In the genomic region with DNA sequence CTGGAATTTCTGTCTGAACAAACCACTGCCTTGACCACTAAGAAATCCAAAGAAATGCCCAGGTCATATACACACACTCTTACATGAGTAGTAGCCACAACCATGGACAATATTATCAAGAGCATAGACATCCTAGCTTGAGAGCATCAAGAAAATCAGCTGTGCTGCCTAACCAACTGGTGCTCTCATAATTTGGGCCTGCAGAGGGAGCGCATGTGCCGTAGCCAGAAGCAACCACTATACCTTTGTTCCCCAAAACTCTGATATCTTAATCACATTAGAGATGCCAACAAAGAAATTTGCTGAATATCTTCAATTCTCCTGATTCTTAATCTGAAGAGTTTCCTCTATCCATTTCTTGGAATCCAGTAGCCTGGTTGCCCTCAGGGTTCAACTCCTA, we compare ENCODE assay signal across 8 cellular contexts.
DNase-seq lines count a peak whose midpoint lies in the region; TF ChIP-seq lines count a peak whose summit lies in the region.

No MANE protein-coding gene starts in this region.

- H3K27ac Mint-ChIP-seq in chondrocyte (ENCODE audit: unreplicated experiment), result no peak overlapping the region

- H3K9me3 ChIP-seq in spleen (no peaks in the 10 kb centered on the region), ascending aorta (no peaks in the 10 kb centered on the region)

- H3K9me3 Mint-ChIP-seq in chondrocyte (ENCODE audit: low read depth), result no peaks in the 10 kb centered on the region

- intact Hi-C loops in spleen (cut with DNase I; ENCODE audit: low total_unique reads), result no loop called here
- intact Hi-C loops in ascending aorta (cut with DNase I), result no loop called here

- H3K36me3 ChIP-seq in spleen (no peaks in the 10 kb centered on the region), ascending aorta (no peaks in the 10 kb centered on the region)

- no peak overlapping the region for H3K27ac ChIP-seq in C4-2B
- H3K27ac ChIP-seq in spleen, result no peak overlapping the region
- no peak overlapping the region for H3K27ac ChIP-seq in ascending aorta

- peaks cover 6% of the 10 kb centered on the region for H3K4me1 Mint-ChIP-seq in chondrocyte (ENCODE audit: low read depth)

- no peak overlapping the region for H3K4me3 Mint-ChIP-seq in chondrocyte (ENCODE audit: unreplicated experiment)

- TF ChIP-seq CTCF in C4-2B (conservative IDR thresholded peaks at IDR 0.05) (peak; percentile 42), GM20000 (IDR thresholded peaks at IDR 0.05; ENCODE audit: extremely low read depth, missing control alignments) (peak; percentile 26), chondrocyte (IDR thresholded peaks at IDR 0.05) (peak; percentile 63), spleen (IDR thresholded peaks at IDR 0.05 in 8 of 11, conservative IDR thresholded peaks at IDR 0.05 in 3 of 11) (peak in 6 of 11 experiments; percentile 6 to 31 (median 18)), ascending aorta (IDR thresholded peaks at IDR 0.05) (peak in 1 of 3 experiments; percentile 18)

- H3K27me3 ChIP-seq in spleen (replicated peaks in 1 of 7) (no peaks in the 10 kb centered on the region), ascending aorta (no peaks in the 10 kb centered on the region)

- H3K4me1 ChIP-seq in spleen (no peaks in the 10 kb centered on the region), ascending aorta (no peaks in the 10 kb centered on the region)

- WGBS in spleen, 5 donors, result 21 to 52% (median 27%) methylated on average over 2 of the region's 2 CpGs

- no peaks in the 10 kb centered on the region for H3K27me3 Mint-ChIP-seq in chondrocyte (ENCODE audit: low read depth)

- peak; percentile 22 for DNase-seq in GM20000 (ENCODE audit: low spot score)
- DNase-seq in RPMI7951 (ENCODE audit: low read depth), result peak; percentile 44
- DNase-seq in chondrocyte (ENCODE audit: low spot score), result no peak
- no peak for DNase-seq in spleen
- no peak for DNase-seq in ascending aorta (ENCODE audit: low spot score in 2 of 2)
- DNase-seq in AG08396 (ENCODE audit: low spot score), result no peak
- DNase-seq in kidney glomerular epithelial cell (lab: John Stamatoyannopoulos, UW), result no peak

- H3K4me3 ChIP-seq in spleen (no peak overlapping the region), ascending aorta (no peak overlapping the region)

- TF ChIP-seq POLR2A in spleen (IDR thresholded peaks at IDR 0.05), result no peak

- no peaks in the 10 kb centered on the region for H3K36me3 Mint-ChIP-seq in chondrocyte (ENCODE audit: low read depth)

Comparison
In these comparisons a context has a peak if more than half of its experiments do, and no peak if none do; other contexts are left out.
1. DNase-seq: peak in GM20000 (single experiment) and RPMI7951 (single experiment); none in chondrocyte (single experiment), spleen (single experiment), ascending aorta (0 of 2), AG08396 (single experiment) and kidney glomerular epithelial cell (single experiment).